Comparison of ENCODE assay signal across 12 cellular contexts in genomic region chr1:242784074-242784473, GRCh38.
DNase-seq lines count a peak whose midpoint lies in the region; ATAC-seq and TF ChIP-seq lines count a peak whose summit lies in the region.
"Had no signal": no experiment of that assay in that cellular context is flagged by ENCODE, and none has a peak within 500 bp of the region (broad histone marks: within the 10 kb centered on the region; RNA-seq: fewer than 3 reads in every experiment).

No MANE protein-coding gene starts in this region.

- H3K4me1 ChIP-seq in BLaER1 treated with 17β-estradiol and CSF1 and Interleukin-3, amounts not matched to agents 10 nM and 100 nM = peaks cover 12 to 41% (median 37%) of the 10 kb centered on the region in 10 experiments; a peak in 19 of 20 replicates
- H3K4me1 ChIP-seq in testis = no peaks in the 10 kb centered on the region

- DNase-seq in NCI-H69 (lab: John Stamatoyannopoulos, UW) (peak; percentile 90), testis (no peak), LoVo (ENCODE audit: low spot score) (no peak), GM13977 (ENCODE audit: low spot score) (no peak), NCI-H2227 treated with DMSO at 0.1 percent for 48 hours (lab: John Stamatoyannopoulos, UW) (no peak)
- DNase-seq: Karpas-422, SHP77 treated with DMSO at 0.1 percent for 48 hours had no signal

- H3K9ac ChIP-seq in BLaER1 treated with 17β-estradiol and CSF1 and Interleukin-3, amounts not matched to agents 10 nM and 100 nM = peak overlapping the region in 8 of 11 experiments; percentile 28 to 75 (median 60); a peak in 15 of 22 replicates

- peak overlapping the region in 10 of 11 experiments; percentile 9 to 87 (median 78); a peak in 18 of 22 replicates for H3K27ac ChIP-seq in BLaER1 treated with 17β-estradiol and CSF1 and Interleukin-3, amounts not matched to agents 10 nM and 100 nM
- H3K27ac ChIP-seq in testis = no peak overlapping the region
- H3K27ac ChIP-seq: hepatocyte had no signal

- H3K36me3 ChIP-seq in BLaER1 treated with 17β-estradiol and CSF1 and Interleukin-3, amounts not matched to agents 10 nM and 100 nM = no peaks in the 10 kb centered on the region
- H3K36me3 ChIP-seq in testis (ENCODE audit: low read depth, missing control alignments) = no peaks in the 10 kb centered on the region

- no peaks in the 10 kb centered on the region for H3K27me3 ChIP-seq in BLaER1 treated with 17β-estradiol and CSF1 and Interleukin-3, amounts not matched to agents 10 nM and 100 nM
- H3K27me3 ChIP-seq in testis = no peaks in the 10 kb centered on the region
- H3K27me3 ChIP-seq: hepatocyte had no signal

- no peak overlapping the region for H3K4me3 ChIP-seq in BLaER1 treated with 17β-estradiol and CSF1 and Interleukin-3, amounts not matched to agents 10 nM and 100 nM
- H3K4me3 ChIP-seq in testis = no peak overlapping the region
- H3K4me3 ChIP-seq: hepatocyte had no signal

- no peaks in the 10 kb centered on the region for H4K20me1 ChIP-seq in BLaER1 treated with 17β-estradiol and CSF1 and Interleukin-3, amounts not matched to agents 10 nM and 100 nM

- peak overlapping the region in 9 of 11 experiments; percentile 24 to 71 (median 62); a peak in 18 of 22 replicates for H3K4me2 ChIP-seq in BLaER1 treated with 17β-estradiol and CSF1 and Interleukin-3, amounts not matched to agents 10 nM and 100 nM
- H3K4me2 ChIP-seq: hepatocyte had no signal

- TF ChIP-seq POLR2A in testis (IDR thresholded peaks at IDR 0.05) = no peak

- WGBS in testis, 2 donors = 72 to 80% methylated on average over 4 to 5 of the region's 5 CpGs

- H3K9me3 ChIP-seq in BLaER1 treated with 17β-estradiol and CSF1 and Interleukin-3, amounts not matched to agents 10 nM and 100 nM (replicated peaks in 1 of 11) = no peaks in the 10 kb centered on the region
- no peaks in the 10 kb centered on the region for H3K9me3 ChIP-seq in testis

- in situ Hi-C loops in GM13977 (cut with MboI; ENCODE audit: low pct_unique_long_range_greater_than_20kb, low sequenced_read_pairs, unreplicated experiment) = no loop called here

- TF ChIP-seq CTCF in testis (IDR thresholded peaks at IDR 0.05) = no peak
- no peak for TF ChIP-seq CTCF in GM13977 (IDR thresholded peaks at IDR 0.05; ENCODE audit: extremely low read depth, insufficient read depth, missing control alignments)

- intact Hi-C loops in testis (cut with DNase I; ENCODE audit: low total_unique reads) = no loop called here

- ATAC-seq in GM19438 (IDR thresholded peaks at IDR 0.05; ENCODE audit: low read depth, unreplicated experiment) (peak; percentile 70), HG03066 (IDR thresholded peaks at IDR 0.05; ENCODE audit: low read depth, unreplicated experiment) (peak; percentile 57)
- ATAC-seq: natural killer cell treated with Interleukin-12 subunit alpha and Interleukin-12 subunit beta and Interleukin-15 and Interleukin-18, amount 100 ng/mL, for 72 hours had no signal

Comparison
In these comparisons a context has a peak if more than half of its experiments do, and no peak if none do; other contexts are left out.
1. H3K27ac ChIP-seq: peak in BLaER1 treated with 17β-estradiol and CSF1 and Interleukin-3, amounts not matched to agents 10 nM and 100 nM (10 of 11); none in testis (0 of 2).